Comparison of ENCODE assay signal across 8 cellular contexts in the genomic region with DNA sequence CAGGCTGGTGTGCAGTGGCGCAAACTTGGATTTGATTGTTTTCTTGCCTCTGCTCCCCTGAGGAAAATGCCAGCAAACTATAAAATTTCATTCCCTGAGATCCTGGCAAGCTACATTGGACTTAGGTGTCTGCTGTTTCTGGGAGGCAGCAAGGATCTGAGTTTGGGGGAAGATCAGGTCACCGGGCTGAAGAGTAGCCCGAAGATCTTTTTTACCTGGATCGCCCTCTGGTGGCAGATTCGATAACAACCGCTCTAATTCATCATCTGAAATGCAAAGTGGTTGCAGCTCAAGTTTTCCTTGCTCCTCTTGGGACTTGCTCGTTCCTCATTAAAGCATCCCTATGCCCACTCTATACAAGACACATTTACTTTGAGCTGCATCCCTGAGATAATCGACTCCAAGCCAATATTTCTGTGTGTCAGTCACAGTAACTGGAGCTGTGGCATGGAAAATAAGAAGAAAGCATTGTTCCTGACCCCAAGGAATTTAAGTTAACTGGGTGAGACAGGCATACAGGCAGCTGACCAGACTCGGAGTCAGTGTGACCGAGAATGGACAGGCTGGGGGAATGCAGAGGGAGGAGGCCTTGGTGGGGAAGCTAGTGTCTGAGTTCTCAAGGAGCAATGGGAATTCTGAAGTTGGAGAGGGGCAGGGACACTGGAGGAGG.
DNase-seq lines count a peak whose midpoint lies in the region; ATAC-seq, FAIRE-seq and TF ChIP-seq lines count a peak whose summit lies in the region.

No MANE protein-coding gene starts in this region.

- FAIRE-seq in kidney (lab: Jason Lieb, UNC), result no peak

- TF ChIP-seq CTCF in Loucy (conservative IDR thresholded peaks at IDR 0.05; ENCODE audit: low read length) (peak; percentile 76), brain microvascular endothelial cell (IDR thresholded peaks at IDR 0.05; ENCODE audit: low read depth, low read length, missing control alignments) (peak; percentile 81), kidney (IDR thresholded peaks at IDR 0.05; ENCODE audit: borderline replicate concordance, extremely low read depth, insufficient read depth) (peak; percentile 54)

- H3K79me2 ChIP-seq in Loucy (ENCODE audit: insufficient read depth, low read length), result no peaks in the 10 kb centered on the region

- H3K27me3 ChIP-seq in Loucy (ENCODE audit: insufficient read depth, low read length, poor library complexity, severe bottlenecking) (no peaks in the 10 kb centered on the region), brain microvascular endothelial cell (replicated peaks) (no peaks in the 10 kb centered on the region)

- in situ Hi-C loops in brain microvascular endothelial cell (cut with HindIII; ENCODE audit: low pct_ligation_motif_present, low sequenced_read_pairs), result no loop called here

- H3K4me1 ChIP-seq in Loucy (ENCODE audit: insufficient read depth, low read length, poor library complexity, severe bottlenecking) (no peaks in the 10 kb centered on the region), kidney (ENCODE audit: control insufficient read depth in 1 of 2, insufficient read depth in 1 of 2, low read depth in 1 of 2, low read length in 2 of 2) (no peaks in the 10 kb centered on the region)

- H4K20me1 ChIP-seq in Loucy (ENCODE audit: insufficient read depth, low read length, poor library complexity, severe bottlenecking), result no peaks in the 10 kb centered on the region

- H3K36me3 ChIP-seq in Loucy (ENCODE audit: insufficient read depth, low read length), result no peaks in the 10 kb centered on the region
- no peaks in the 10 kb centered on the region for H3K36me3 ChIP-seq in brain microvascular endothelial cell (replicated peaks)
- H3K36me3 ChIP-seq in kidney (ENCODE audit: control insufficient read depth in 1 of 2, insufficient read depth in 2 of 2, low read length in 2 of 2), result no peaks in the 10 kb centered on the region

- H3K9ac ChIP-seq in Loucy (ENCODE audit: low read depth, low read length, poor library complexity, severe bottlenecking) (no peak overlapping the region), kidney (ENCODE audit: low read length in 2 of 2) (no peak overlapping the region)

- no peak overlapping the region for H3K4me2 ChIP-seq in Loucy (ENCODE audit: low read depth, low read length, poor library complexity, severe bottlenecking)

- no peak for ATAC-seq in GM19035 (IDR thresholded peaks at IDR 0.05; ENCODE audit: unreplicated experiment)

- H3K9me3 ChIP-seq in Loucy (ENCODE audit: insufficient read depth, low read depth, low read length) (no peaks in the 10 kb centered on the region), kidney (ENCODE audit: control insufficient read depth in 1 of 2, low read length in 2 of 2) (no peaks in the 10 kb centered on the region)

- no peaks in the 10 kb centered on the region for H3K9me2 ChIP-seq in Loucy (replicated peaks; ENCODE audit: low read depth, low read length)

- H3K27ac ChIP-seq in brain microvascular endothelial cell (no peak overlapping the region), kidney (ENCODE audit: low read depth in 2 of 2, low read length in 2 of 2) (no peak overlapping the region)

- intact Hi-C loops in kidney (cut with DNase I), result no loop called here

- H3F3A ChIP-seq in Loucy (ENCODE audit: low read depth), result no peaks in the 10 kb centered on the region

- DNase-seq in NCI-H2029 (lab: John Stamatoyannopoulos, UW), result peak; percentile 13
- DNase-seq in NCI-H2029 treated with DMSO at 0.1 percent for 48 hours (lab: John Stamatoyannopoulos, UW), result no peak
- DNase-seq in T1000 (lab: John Stamatoyannopoulos, UW), result peak; percentile 10
- peak; percentile 52 for DNase-seq in brain microvascular endothelial cell
- no peak for DNase-seq in kidney
- DNase-seq in stimulated activated CD4-positive, alpha-beta T cell treated with anti-CD3 and anti-CD28 coated beads, Interleukin-4, amount 100 ng/mL, for 48 hours (ENCODE audit: low read depth in 2 of 2), result peak; percentile 35 to 37

- H3K4me3 ChIP-seq in Loucy (ENCODE audit: low read length, poor library complexity, severe bottlenecking) (no peak overlapping the region), brain microvascular endothelial cell (ENCODE audit: low read depth, low read length) (no peak overlapping the region), kidney (ENCODE audit: low read length in 2 of 2) (no peak overlapping the region)

- peak overlapping the region; percentile 21; the same call in 1 of the 2 replicates for H2AFZ ChIP-seq in Loucy (ENCODE audit: low read length)

Comparison
In these comparisons a context has a peak if more than half of its experiments do, and no peak if none do; other contexts are left out.
1. DNase-seq: peak in NCI-H2029 (single experiment), T1000 (single experiment), brain microvascular endothelial cell (single experiment) and stimulated activated CD4-positive, alpha-beta T cell treated with anti-CD3 and anti-CD28 coated beads, Interleukin-4, amount 100 ng/mL, for 48 hours (2 of 2); none in NCI-H2029 treated with DMSO at 0.1 percent for 48 hours (single experiment) and kidney (single experiment).
2. Peak in every context shown above with its lines, with median percentiles within 50 percentile points of each other: CTCF ChIP-seq.